12 cellular contexts compared by ENCODE assay signal in genomic region chr2:70122470-70122869, GRCh38. TPM values are rescaled to one million over a fixed set of nuclear protein-coding genes. Genes with fewer than 3 reads are reported as not detected.
DNase-seq lines count a peak whose midpoint lies in the region; ATAC-seq and TF ChIP-seq lines count a peak whose summit lies in the region.
"Had no signal": no experiment of that assay in that cellular context is flagged by ENCODE, and none has a peak within 500 bp of the region (broad histone marks: within the 10 kb centered on the region; RNA-seq: fewer than 3 reads in every experiment).

No MANE protein-coding gene starts in this region.

- H3K4me3 ChIP-seq in CD4-positive, CD25-positive, alpha-beta regulatory T cell (ENCODE audit: low read depth, low read length): no peak overlapping the region
- H3K4me3 ChIP-seq in OCI-LY1 (ENCODE audit: low read depth, low read length, poor library complexity, severe bottlenecking): no peak overlapping the region
- peak overlapping the region; percentile 83 for H3K4me3 ChIP-seq in psoas muscle

- no peak for TF ChIP-seq CTCF in OCI-LY1 (IDR thresholded peaks at IDR 0.05; ENCODE audit: low read length)
- no peak for TF ChIP-seq CTCF in psoas muscle (IDR thresholded peaks at IDR 0.05)

- H3F3A ChIP-seq in OCI-LY1 (ENCODE audit: insufficient read depth, low read length): peaks cover 18% of the 10 kb centered on the region

- H3K4me1 ChIP-seq in CD4-positive, CD25-positive, alpha-beta regulatory T cell (ENCODE audit: control insufficient read depth, insufficient read depth, low read length, poor library complexity, severe bottlenecking): peaks cover 49% of the 10 kb centered on the region
- H3K4me1 ChIP-seq in OCI-LY1 (ENCODE audit: insufficient read depth, low read length, severe bottlenecking): peaks cover 98% of the 10 kb centered on the region
- H3K4me1 ChIP-seq in psoas muscle: peaks cover 57% of the 10 kb centered on the region

- no peak overlapping the region for H2AFZ ChIP-seq in OCI-LY1 (ENCODE audit: low read length)

- H3K27me3 Mint-ChIP-seq in CD4-positive, CD25-positive, alpha-beta regulatory T cell: peaks cover 13% of the 10 kb centered on the region

- H3K36me3 Mint-ChIP-seq in CD4-positive, CD25-positive, alpha-beta regulatory T cell: peaks cover 3% of the 10 kb centered on the region

- peak overlapping the region in 2 of 3 donors; percentile 100 for H3K27ac Mint-ChIP-seq in CD4-positive, CD25-positive, alpha-beta regulatory T cell

- WGBS in psoas muscle, 3 donors: 31 to 57% (median 33%) methylated on average over 4 of the region's 4 CpGs

- H3K9ac ChIP-seq in OCI-LY1 (ENCODE audit: low read length): peak overlapping the region; percentile 49; the same call in 1 of the 2 replicates

- no peaks in the 10 kb centered on the region for H3K27me3 ChIP-seq in CD4-positive, CD25-positive, alpha-beta regulatory T cell (ENCODE audit: control insufficient read depth, insufficient read depth, low read length)
- no peaks in the 10 kb centered on the region for H3K27me3 ChIP-seq in OCI-LY1 (ENCODE audit: insufficient read depth, low read length)
- no peaks in the 10 kb centered on the region for H3K27me3 ChIP-seq in psoas muscle (ENCODE audit: insufficient read depth in 3 of 3, low read length in 2 of 3)

- H3K4me3 Mint-ChIP-seq in CD4-positive, CD25-positive, alpha-beta regulatory T cell: peak overlapping the region; percentile 78 to 99 (median 98)

- no peaks in the 10 kb centered on the region for H3K9me2 ChIP-seq in OCI-LY1 (ENCODE audit: low read depth, low read length)

- H3K79me2 ChIP-seq in OCI-LY1 (ENCODE audit: insufficient read depth, low read length): no peaks in the 10 kb centered on the region

- intact Hi-C loops in psoas muscle (cut with DNase I): loop anchor here in 1 of 2 donors (2.0 kb wide), 1 partner anchor 34 kb away; no protein-coding TSS in a partner anchor

- H3K4me2 ChIP-seq in OCI-LY1 (ENCODE audit: low read length): no peak overlapping the region

- ATAC-seq in CD4-positive, CD25-positive, alpha-beta regulatory T cell (ENCODE audit: low read depth in 2 of 2): no peak
- no peak for ATAC-seq in psoas muscle
- no peak for ATAC-seq in HG03280 (IDR thresholded peaks at IDR 0.05; ENCODE audit: unreplicated experiment)
- ATAC-seq in left lobe of liver: no peak

- H3K9me3 Mint-ChIP-seq in CD4-positive, CD25-positive, alpha-beta regulatory T cell: peaks cover 0 to under 1% (median 0%) of the 10 kb centered on the region in 7 donors

- peak overlapping the region; percentile 98 for H3K27ac ChIP-seq in CD4-positive, CD25-positive, alpha-beta regulatory T cell (ENCODE audit: insufficient read depth, low read length, poor library complexity, severe bottlenecking)
- peak overlapping the region; percentile 97 for H3K27ac ChIP-seq in OCI-LY1 (ENCODE audit: low read depth, low read length, poor library complexity, severe bottlenecking)
- peak overlapping the region; percentile 100 for H3K27ac ChIP-seq in cingulate gyrus (ENCODE audit: low read depth, low read length)
- H3K27ac ChIP-seq in psoas muscle: peak overlapping the region; percentile 99

- no peaks in the 10 kb centered on the region for H3K36me3 ChIP-seq in CD4-positive, CD25-positive, alpha-beta regulatory T cell (ENCODE audit: control insufficient read depth, insufficient read depth, low read length)
- no peaks in the 10 kb centered on the region for H3K36me3 ChIP-seq in OCI-LY1 (ENCODE audit: insufficient read depth, low read length)
- no peaks in the 10 kb centered on the region for H3K36me3 ChIP-seq in psoas muscle (ENCODE audit: insufficient read depth in 1 of 2, low read depth in 1 of 2)

- peaks cover 8 to 75% (median 51%) of the 10 kb centered on the region in 4 donors for H3K4me1 Mint-ChIP-seq in CD4-positive, CD25-positive, alpha-beta regulatory T cell

- H4K20me1 ChIP-seq in OCI-LY1 (ENCODE audit: insufficient read depth, low read length): no peaks in the 10 kb centered on the region

- no peaks in the 10 kb centered on the region for H3K9me3 ChIP-seq in CD4-positive, CD25-positive, alpha-beta regulatory T cell (ENCODE audit: control insufficient read depth in 2 of 2, low read length in 2 of 2)
- H3K9me3 ChIP-seq in OCI-LY1 (ENCODE audit: low read length) (no peaks in the 10 kb centered on the region), psoas muscle (no peaks in the 10 kb centered on the region)

- DNase-seq in CD4-positive, CD25-positive, alpha-beta regulatory T cell: no peak
- DNase-seq in psoas muscle: no peak
- DNase-seq in nucleus accumbens (lab: John Stamatoyannopoulos, UW): no peak
- DNase-seq in iPS-NIHi11 (ENCODE audit: low spot score): no peak
- no peak for DNase-seq in left lobe of liver (ENCODE audit: low spot score)
- DNase-seq: GOT3, NCI-H1092 treated with DMSO at 0.1 percent for 48 hours, NCI-H526 treated with DMSO at 0.1 percent for 48 hours, Right ventricle myocardium superior had no signal

RNA-seq across cellular contexts. Expression of gene PCBP1, which starts 35.2 kb away (rescaled TPM):
- total RNA-seq in CD4-positive, CD25-positive, alpha-beta regulatory T cell: 330 TPM
- polyA plus RNA-seq in CD4-positive, CD25-positive, alpha-beta regulatory T cell: 100 to 1,000 TPM; 131 to 188 (median 173) TPM
- total RNA-seq in psoas muscle (100 to 1,000 TPM; 423 to 683 (median 522) TPM), left lobe of liver (161 TPM)
- 100 to 1,000 TPM; 522 to 746 (median 549) TPM for polyA plus RNA-seq in psoas muscle
